8 cellular contexts compared by ENCODE assay signal in the genomic region with DNA sequence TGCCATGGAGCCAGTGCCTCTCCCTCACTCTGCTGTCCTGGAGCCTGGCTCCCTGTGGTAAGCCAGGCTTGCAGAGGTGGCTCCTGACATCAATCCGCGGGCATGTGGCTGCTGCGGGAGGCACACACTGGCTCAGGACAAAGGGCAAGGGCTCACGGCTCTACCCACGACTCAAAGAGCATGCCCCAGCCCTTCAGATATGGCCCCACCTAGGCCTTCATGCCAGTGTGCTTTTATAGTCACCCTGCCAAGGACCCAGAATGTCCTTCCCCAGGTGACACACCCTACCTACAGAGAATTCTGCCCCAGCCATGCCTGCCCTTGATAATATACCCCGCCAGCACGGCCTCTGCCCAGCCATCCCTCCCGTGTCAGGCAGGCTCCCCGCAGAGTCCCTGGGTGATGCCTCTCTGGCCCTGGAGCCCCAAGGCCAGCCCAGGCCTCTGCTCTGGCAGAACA. TPM values are rescaled to one million over a fixed set of nuclear protein-coding genes. Genes with fewer than 3 reads are reported as not detected.
DNase-seq lines count a peak whose midpoint lies in the region; ATAC-seq and TF ChIP-seq lines count a peak whose summit lies in the region.

No MANE protein-coding gene starts in this region.

- intact Hi-C loops in left lung (cut with DNase I), result no loop called here
- intact Hi-C loops in transverse colon (cut with DNase I; ENCODE audit: low total_unique reads), result loop anchor here (5.0 kb wide), 1 partner anchor 73 kb away; a partner anchor contains a TSS

- DNase-seq in activated T-cell treated with anti-CD3 and anti-CD28 coated beads, Interleukin-2, amount 50 U/mL, for 4 hours, result no peak
- DNase-seq in activated T-cell treated with anti-CD3 and anti-CD28 coated beads, Interleukin-2, amount 50 U/mL, for 1 hour, result no peak
- no peak for DNase-seq in left lung
- peak; percentile 87 for DNase-seq in transverse colon
- no peak for DNase-seq in anterior cingulate cortex (lab: John Stamatoyannopoulos, UW)
- DNase-seq in SIG-M5 treated with dmso at 0.1 percent for 504 hours (lab: John Stamatoyannopoulos, UW; ENCODE audit: unreplicated experiment), result no peak
- DNase-seq in NCI-H345 (lab: John Stamatoyannopoulos, UW), result no peak

- H3K9me3 Mint-ChIP-seq in activated T-cell treated with anti-CD3 and anti-CD28 coated beads, Interleukin-2, amount 50 U/mL, for 4 hours, result no peaks in the 10 kb centered on the region
- no peaks in the 10 kb centered on the region for H3K9me3 Mint-ChIP-seq in brain

- H3K9me3 ChIP-seq in left lung, result no peaks in the 10 kb centered on the region
- H3K9me3 ChIP-seq in transverse colon, result no peaks in the 10 kb centered on the region

- no peaks in the 10 kb centered on the region for H3K27me3 Mint-ChIP-seq in activated T-cell treated with anti-CD3 and anti-CD28 coated beads, Interleukin-2, amount 50 U/mL, for 4 hours (ENCODE audit: low read depth)
- no peaks in the 10 kb centered on the region for H3K27me3 Mint-ChIP-seq in brain

- ATAC-seq in activated T-cell treated with anti-CD3 and anti-CD28 coated beads, Interleukin-2, amount 50 U/mL, for 4 hours, result no peak
- ATAC-seq in left lung, result peak; percentile 5

- peaks cover 2% of the 10 kb centered on the region for H3K36me3 Mint-ChIP-seq in activated T-cell treated with anti-CD3 and anti-CD28 coated beads, Interleukin-2, amount 50 U/mL, for 4 hours (ENCODE audit: insufficient read depth)
- peaks cover 6% of the 10 kb centered on the region for H3K36me3 Mint-ChIP-seq in brain

- WGBS in transverse colon (ENCODE audit: low coverage in 1 of 2), 2 donors, result 46% methylated on average over 9 of the region's 9 CpGs; no CpG with 5 or more reads in 1 of the 2 donors

- H3K4me3 ChIP-seq in left lung, result peak overlapping the region; percentile 84 to 94
- H3K4me3 ChIP-seq in transverse colon, result peak overlapping the region; percentile 69 to 93 (median 88)

- H3K4me1 Mint-ChIP-seq in activated T-cell treated with anti-CD3 and anti-CD28 coated beads, Interleukin-2, amount 50 U/mL, for 4 hours (ENCODE audit: low read depth), result peaks cover 37% of the 10 kb centered on the region
- peaks cover 31% of the 10 kb centered on the region for H3K4me1 Mint-ChIP-seq in brain

- TF ChIP-seq CTCF in brain (conservative IDR thresholded peaks at IDR 0.05) (no peak), left lung (IDR thresholded peaks at IDR 0.05) (no peak), transverse colon (IDR thresholded peaks at IDR 0.05) (no peak)

- in situ Hi-C loops in transverse colon (cut with MboI; ENCODE audit: low pct_ligation_motif_present in 1 of 4, low pct_unique_long_range_greater_than_20kb in 1 of 4, low sequenced_read_pairs in 3 of 4), result no loop called here

- H3K36me3 ChIP-seq in left lung (peaks cover 0 to 14% of the 10 kb centered on the region in 2 donors), transverse colon (peaks cover 0 to 12% (median 7%) of the 10 kb centered on the region in 4 donors)

- TF ChIP-seq EP300 in transverse colon (IDR thresholded peaks at IDR 0.05; ENCODE audit: low read depth), result no peak

- peak overlapping the region; percentile 74 to 94 (median 87) for H3K27ac Mint-ChIP-seq in brain

- H3K27me3 ChIP-seq in left lung (no peaks in the 10 kb centered on the region), transverse colon (no peaks in the 10 kb centered on the region)

- H3K27ac ChIP-seq in left lung, result peak overlapping the region; percentile 93 to 96
- H3K27ac ChIP-seq in transverse colon, result peak overlapping the region; percentile 96 to 100 (median 99)

- H3K4me3 Mint-ChIP-seq in activated T-cell treated with anti-CD3 and anti-CD28 coated beads, Interleukin-2, amount 50 U/mL, for 4 hours, result peak overlapping the region; percentile 86
- peak overlapping the region; percentile 84 to 90 (median 85) for H3K4me3 Mint-ChIP-seq in brain

- peaks cover 9 to 61% of the 10 kb centered on the region in 2 donors for H3K4me1 ChIP-seq in left lung
- peaks cover 40 to 55% (median 47%) of the 10 kb centered on the region in 4 donors for H3K4me1 ChIP-seq in transverse colon

- TF ChIP-seq POLR2A in transverse colon (IDR thresholded peaks at IDR 0.05), result peak; percentile 89

RNA-seq across cellular contexts. Expression of a gene that starts 1.6 kb away (rescaled TPM):
- 10 to 100 TPM; 43.6 to 63.7 (median 54.5) TPM for total RNA-seq in activated T-cell treated with anti-CD3 and anti-CD28 coated beads, Interleukin-2, amount 50 U/mL, for 4 hours
- polyA plus RNA-seq in brain (ENCODE audit: insufficient read depth, low read depth, low replicate concordance), result 174 TPM
- total RNA-seq in left lung (100 to 1,000 TPM; 142 to 191 TPM), transverse colon (1,000 to 10,000 TPM in 1 of 4 donors, 100 to 1,000 TPM in 3; 495 to 1,114 (median 787) TPM)

RNA-seq across cellular contexts. Expression of a gene that starts 11.3 kb away (rescaled TPM):
- total RNA-seq in activated T-cell treated with anti-CD3 and anti-CD28 coated beads, Interleukin-2, amount 50 U/mL, for 4 hours, result 1 to 10 TPM in 1 of 3 donors, under 1 TPM in 2; 0.37 to 2.3 (median 0.61) TPM
- 1.9 TPM for polyA plus RNA-seq in brain (ENCODE audit: insufficient read depth, low read depth, low replicate concordance)
- total RNA-seq in left lung (10 to 100 TPM; 16.4 to 19.6 TPM), transverse colon (1 to 10 TPM in 3 of 4 donors, not detected in 1; 3.0 to 3.8 (median 3.2) TPM)

RNA-seq across cellular contexts. Expression of a gene that starts 15.6 kb away (rescaled TPM):
- total RNA-seq in activated T-cell treated with anti-CD3 and anti-CD28 coated beads, Interleukin-2, amount 50 U/mL, for 4 hours, result 100 to 1,000 TPM; 109 to 141 (median 111) TPM
- 235 TPM for polyA plus RNA-seq in brain (ENCODE audit: insufficient read depth, low read depth, low replicate concordance)
- 100 to 1,000 TPM; 505 to 637 TPM for total RNA-seq in left lung
- total RNA-seq in transverse colon, result 100 to 1,000 TPM; 250 to 620 (median 432) TPM

RNA-seq across cellular contexts. Expression of a gene that starts 53.5 kb away (rescaled TPM):
- total RNA-seq in activated T-cell treated with anti-CD3 and anti-CD28 coated beads, Interleukin-2, amount 50 U/mL, for 4 hours, result 10 to 100 TPM; 14.9 to 16.1 (median 16.0) TPM
- 24.3 TPM for polyA plus RNA-seq in brain (ENCODE audit: insufficient read depth, low read depth, low replicate concordance)
- 10 to 100 TPM; 16.9 to 18.2 TPM for total RNA-seq in left lung
- total RNA-seq in transverse colon, result 100 to 1,000 TPM in 1 of 4 donors, 10 to 100 TPM in 3; 24.7 to 124 (median 42.9) TPM
